14 cellular contexts compared by ENCODE assay signal in genomic region chr10:114487815-114488536, GRCh38.
DNase-seq lines count a peak whose midpoint lies in the region; ATAC-seq and TF ChIP-seq lines count a peak whose summit lies in the region.
"Had no signal": no experiment of that assay in that cellular context is flagged by ENCODE, and none has a peak within 500 bp of the region (broad histone marks: within the 10 kb centered on the region; RNA-seq: fewer than 3 reads in every experiment).

No MANE protein-coding gene starts in this region.

- DNase-seq in CD8-positive, alpha-beta T cell: no peak
- DNase-seq in GM23338 (ENCODE audit: low spot score) (no peak), WTC11 (ENCODE audit: low spot score) (no peak), fibroblast of mammary gland (ENCODE audit: low read depth) (peak; percentile 22), medulla oblongata (ENCODE audit: extremely low spot score) (no peak), superior temporal gyrus (ENCODE audit: extremely low spot score) (no peak), HuH-7 (ENCODE audit: low spot score) (no peak), WERI-Rb-1 (no peak)
- DNase-seq: colonic mucosa; DMS79; glutamatergic neuron; NCI-H446; stimulated activated CD4-positive, alpha-beta T cell treated with anti-CD3 and anti-CD28 coated beads, Interleukin-4, amount 100 ng/mL, for 4 hours; transverse colon had no signal

- H3K4me3 ChIP-seq in CD8-positive, alpha-beta T cell (ENCODE audit: low read depth, low read length): no peak overlapping the region
- H3K4me3 ChIP-seq in GM23338: no peak overlapping the region
- H3K4me3 ChIP-seq in fibroblast of mammary gland (ENCODE audit: control insufficient read depth, low read depth, low read length): no peak overlapping the region
- H3K4me3 ChIP-seq in WERI-Rb-1 (ENCODE audit: low read depth, low read length): no peak overlapping the region
- H3K4me3 ChIP-seq: colonic mucosa, transverse colon had no signal

- no peak overlapping the region for H3K27ac ChIP-seq in CD8-positive, alpha-beta T cell (ENCODE audit: low read depth, low read length)
- H3K27ac ChIP-seq in GM23338 (ENCODE audit: low read depth) (peak overlapping the region; percentile 62; the same call in 1 of the 2 replicates), WERI-Rb-1 (no peak overlapping the region)
- H3K27ac ChIP-seq: colonic mucosa, transverse colon had no signal

- no peaks in the 10 kb centered on the region for H3K27me3 ChIP-seq in CD8-positive, alpha-beta T cell (ENCODE audit: insufficient read depth, low read length)
- H3K27me3 ChIP-seq in GM23338 (ENCODE audit: insufficient read depth) (no peaks in the 10 kb centered on the region), WERI-Rb-1 (ENCODE audit: insufficient read depth, low read depth, severe bottlenecking) (no peaks in the 10 kb centered on the region)
- H3K27me3 ChIP-seq: colonic mucosa, transverse colon had no signal

- H3K9me2 ChIP-seq in GM23338 (ENCODE audit: insufficient read depth): no peaks in the 10 kb centered on the region

- no peaks in the 10 kb centered on the region; the same call in 1 of the 2 replicates for H4K20me1 ChIP-seq in GM23338 (replicated peaks; ENCODE audit: insufficient read depth)

- H3K79me2 ChIP-seq in GM23338 (replicated peaks; ENCODE audit: insufficient read depth): peaks cover 4% of the 10 kb centered on the region

- H3K27me3 Mint-ChIP-seq in CD8-positive, alpha-beta T cell (ENCODE audit: low read depth): no peaks in the 10 kb centered on the region
- H3K27me3 Mint-ChIP-seq in GM23338 (ENCODE audit: insufficient read depth, low read depth, poor library complexity) (peaks cover 5% of the 10 kb centered on the region), WTC11 (ENCODE audit: low read depth) (no peaks in the 10 kb centered on the region; the same call in 1 of the 2 replicates)

- CTCF ChIA-PET in CD8-positive, alpha-beta T cell (lab: Charles Lee): interaction anchor here (0.7 to 3.6 kb wide), 3 partner anchors 10 to 54 kb away, joined by 3 to 26 read pairs (median 4); no protein-coding TSS in a partner anchor
- CTCF ChIA-PET in WTC11 (lab: Charles Lee): interaction anchor here (0.6 to 4.4 kb wide), 7 partner anchors 9 to 584 kb away, joined by 3 to 19 read pairs (median 3); no protein-coding TSS in a partner anchor

- peak overlapping the region; percentile 12 for H3K27ac Mint-ChIP-seq in CD8-positive, alpha-beta T cell
- H3K27ac Mint-ChIP-seq in GM23338 (peak overlapping the region; percentile 84; the same call in 1 of the 2 replicates), WTC11 (peak overlapping the region; percentile 79; the same call in 1 of the 2 replicates)

- peaks cover 89% of the 10 kb centered on the region for H3K36me3 Mint-ChIP-seq in CD8-positive, alpha-beta T cell
- H3K36me3 Mint-ChIP-seq in GM23338 (ENCODE audit: low read depth) (peaks cover 29% of the 10 kb centered on the region), WTC11 (peaks cover 22% of the 10 kb centered on the region)

- no peak overlapping the region for H3K4me3 Mint-ChIP-seq in CD8-positive, alpha-beta T cell
- H3K4me3 Mint-ChIP-seq in GM23338 (no peak overlapping the region), WTC11 (no peak overlapping the region)

- H3K9me3 ChIP-seq in CD8-positive, alpha-beta T cell (ENCODE audit: low read length): no peaks in the 10 kb centered on the region
- no peaks in the 10 kb centered on the region for H3K9me3 ChIP-seq in WERI-Rb-1 (ENCODE audit: severe bottlenecking)
- H3K9me3 ChIP-seq: colonic mucosa, transverse colon had no signal

- peaks cover 67% of the 10 kb centered on the region for H3K4me1 Mint-ChIP-seq in CD8-positive, alpha-beta T cell (ENCODE audit: low read depth)
- H3K4me1 Mint-ChIP-seq in GM23338 (peaks cover 36% of the 10 kb centered on the region), WTC11 (peaks cover 47% of the 10 kb centered on the region)

- no peak for TF ChIP-seq CTCF in CD8-positive, alpha-beta T cell (IDR thresholded peaks at IDR 0.05)
- no peak for TF ChIP-seq CTCF in GM23338 (conservative IDR thresholded peaks at IDR 0.05; ENCODE audit: low read depth in 2 of 2)
- no peak for TF ChIP-seq CTCF in WTC11 (IDR thresholded peaks at IDR 0.05)
- TF ChIP-seq CTCF in fibroblast of mammary gland (conservative IDR thresholded peaks at IDR 0.05; ENCODE audit: control insufficient read depth, insufficient read depth, low read depth, low read length): no peak
- no peak for TF ChIP-seq CTCF in WERI-Rb-1 (IDR thresholded peaks at IDR 0.05; ENCODE audit: low read depth, low read length)

- peaks cover 58% of the 10 kb centered on the region for H3K36me3 ChIP-seq in CD8-positive, alpha-beta T cell (ENCODE audit: insufficient read depth, low read length)
- H3K36me3 ChIP-seq in GM23338 (ENCODE audit: insufficient read depth) (no peaks in the 10 kb centered on the region), WERI-Rb-1 (no peaks in the 10 kb centered on the region; the same call in 1 of the 2 replicates)

- H3K9me3 Mint-ChIP-seq in CD8-positive, alpha-beta T cell: no peaks in the 10 kb centered on the region
- H3K9me3 Mint-ChIP-seq in GM23338: peaks cover 2% of the 10 kb centered on the region; the same call in 2 of the 3 replicates
- H3K9me3 Mint-ChIP-seq in WTC11: peaks cover 7% of the 10 kb centered on the region

- no peak overlapping the region for H2AFZ ChIP-seq in GM23338

- 0 out of 2 replicates have a peak overlapping the region, but pooled peaks have one; percentile 19 for H3K4me2 ChIP-seq in GM23338

- POLR2A ChIA-PET in CD8-positive, alpha-beta T cell (lab: Charles Lee): interaction anchor here (0.9 kb wide), 1 partner anchor 38 kb away, joined by 4 read pairs; no protein-coding TSS in a partner anchor
- POLR2A ChIA-PET in WTC11 (lab: Charles Lee): no interaction called here

- peaks cover 27% of the 10 kb centered on the region for H3K4me1 ChIP-seq in CD8-positive, alpha-beta T cell (ENCODE audit: insufficient read depth, low read length)
- peaks cover 19% of the 10 kb centered on the region for H3K4me1 ChIP-seq in GM23338 (ENCODE audit: insufficient read depth)
- H3K4me1 ChIP-seq: colonic mucosa had no signal

- intact Hi-C loops in CD8-positive, alpha-beta T cell (cut with DNase I, micrococcal nuclease): no loop called here

- H3F3A ChIP-seq in GM23338 (replicated peaks; ENCODE audit: low read depth): no peaks in the 10 kb centered on the region

- no peak for ATAC-seq in CD8-positive, alpha-beta T cell
- ATAC-seq in GM23338 (no peak), WTC11 (no peak)

TF ChIP-seq in GM23338, 12 proteins besides CTCF, POLR2A, EP300 and RAD21 (continues in another document):
- TF ChIP-seq ZNF114 (CRISPR knock-in tag; IDR thresholded peaks at IDR 0.05) (no peak), CREB1 (CRISPR knock-in tag; IDR thresholded peaks at IDR 0.05; ENCODE audit: low read depth) (no peak), EZH2phosphoT487 (IDR thresholded peaks at IDR 0.05; ENCODE audit: unreplicated experiment) (no peak), REST (IDR thresholded peaks at IDR 0.05; ENCODE audit: unreplicated experiment) (no peak)

TF ChIP-seq in WTC11, 78 proteins besides CTCF, POLR2A, EP300 and RAD21 (continues in another document):
- TF ChIP-seq FOXP1 (CRISPR knock-in tag; IDR thresholded peaks at IDR 0.05; ENCODE audit: borderline replicate concordance) (no peak), ZNF121 (CRISPR knock-in tag; IDR thresholded peaks at IDR 0.05) (no peak), CREB1 (CRISPR knock-in tag; IDR thresholded peaks at IDR 0.05) (no peak), ZSCAN18 (CRISPR knock-in tag; IDR thresholded peaks at IDR 0.05) (no peak), PRDM15 (CRISPR knock-in tag; IDR thresholded peaks at IDR 0.05) (no peak), ZNF138 (CRISPR knock-in tag; conservative IDR thresholded peaks at IDR 0.05) (no peak), ZNF232 (CRISPR knock-in tag; IDR thresholded peaks at IDR 0.05) (no peak), TCF7 (CRISPR knock-in tag; IDR thresholded peaks at IDR 0.05; ENCODE audit: low read depth) (no peak)

Comparison
In these comparisons a context has a peak if more than half of its experiments do, and no peak if none do; other contexts are left out.
1. H3K27ac Mint-ChIP-seq: peak in every context shown above with its lines; median percentile 84 in GM23338; 79 in WTC11; 12 in CD8-positive, alpha-beta T cell.